9 cellular contexts compared by ENCODE assay signal in genomic region chr11:33699515-33700424, GRCh38. TPM values are rescaled to one million over a fixed set of nuclear protein-coding genes. Genes with fewer than 3 reads are reported as not detected.
DNase-seq lines count a peak whose midpoint lies in the region; ATAC-seq and TF ChIP-seq lines count a peak whose summit lies in the region.
"Had no signal": no experiment of that assay in that cellular context is flagged by ENCODE, and none has a peak within 500 bp of the region (broad histone marks: within the 10 kb centered on the region; RNA-seq: fewer than 3 reads in every experiment).

No MANE protein-coding gene starts in this region.

- H3K36me3 ChIP-seq in H7 (replicated peaks; ENCODE audit: control insufficient read depth, insufficient read depth, low read length): no peaks in the 10 kb centered on the region
- no peaks in the 10 kb centered on the region for H3K36me3 ChIP-seq in WERI-Rb-1
- H3K36me3 ChIP-seq in heart left ventricle: peaks cover 0 to 3% (median 0%) of the 10 kb centered on the region in 9 donors
- no peaks in the 10 kb centered on the region for H3K36me3 ChIP-seq in sigmoid colon

- no peak for TF ChIP-seq EP300 in sigmoid colon (IDR thresholded peaks at IDR 0.05)

- H3K27me3 ChIP-seq in H7 (ENCODE audit: control insufficient read depth, insufficient read depth, low read length) (peaks cover 6% of the 10 kb centered on the region; the same call in 1 of the 2 replicates), WERI-Rb-1 (ENCODE audit: insufficient read depth, low read depth, severe bottlenecking) (no peaks in the 10 kb centered on the region), heart left ventricle (no peaks in the 10 kb centered on the region), sigmoid colon (no peaks in the 10 kb centered on the region)

- H3K27ac ChIP-seq in WERI-Rb-1 (no peak overlapping the region), heart left ventricle (peak overlapping the region; percentile 61 to 91 (median 87)), sigmoid colon (peak overlapping the region; percentile 53 to 75 (median 74))

- DNase-seq in H7: no peak
- peak; percentile 27 for DNase-seq in WERI-Rb-1
- DNase-seq in heart left ventricle: peak; percentile 41 to 83 (median 67)
- DNase-seq in sigmoid colon: no peak
- no peak for DNase-seq in DMS114 treated with DMSO at 0.1 percent for 48 hours (lab: John Stamatoyannopoulos, UW; ENCODE audit: unreplicated experiment)
- DNase-seq in activated CD4-positive, alpha-beta T cell treated with anti-CD3 and anti-CD28 coated beads for 1 hour: no peak
- no peak for DNase-seq in NCI-H128 (lab: John Stamatoyannopoulos, UW; ENCODE audit: unreplicated experiment)

- intact Hi-C loops in heart left ventricle (cut with DNase I): loop anchor here in 7 of 10 donors (1.0 to 10.0 kb wide), 6 partner anchors 8 to 445 kb away; partner anchors contain the start of genes CD59 (in 5 of the 7) and HIPK3 (in 1 of the 7)
- intact Hi-C loops in sigmoid colon (cut with DNase I): loop anchor here (5.0 kb wide), 1 partner anchor 38 kb away; the partner anchor contains the start of gene CD59

- 42 to 64% (median 57%) methylated on average over 22 to 31 of the region's 31 CpGs for WGBS in heart left ventricle, 4 donors
- 44 to 53% methylated on average over 31 of the region's 31 CpGs for WGBS in sigmoid colon, 2 donors

- no peak for TF ChIP-seq CTCF in WERI-Rb-1 (IDR thresholded peaks at IDR 0.05; ENCODE audit: low read depth, low read length)
- no peak for TF ChIP-seq CTCF in heart left ventricle (IDR thresholded peaks at IDR 0.05)
- TF ChIP-seq CTCF in sigmoid colon (IDR thresholded peaks at IDR 0.05): no peak

- H3K9me3 ChIP-seq in WERI-Rb-1 (ENCODE audit: severe bottlenecking) (no peaks in the 10 kb centered on the region), heart left ventricle (no peaks in the 10 kb centered on the region), sigmoid colon (no peaks in the 10 kb centered on the region)

- H3K4me3 ChIP-seq in H7 (ENCODE audit: insufficient read depth, low read depth, low read length) (peak overlapping the region; percentile 78), WERI-Rb-1 (ENCODE audit: low read depth, low read length) (peak overlapping the region; percentile 69), heart left ventricle (peak overlapping the region; percentile 36 to 66 (median 53)), sigmoid colon (peak overlapping the region; percentile 47 to 64 (median 60))

- ATAC-seq in heart left ventricle: peak in 2 of 4 donors; percentile 0
- ATAC-seq in GM19452 (IDR thresholded peaks at IDR 0.05; ENCODE audit: unreplicated experiment): no peak

- H3K4me1 ChIP-seq in heart left ventricle (peaks cover 11 to 84% (median 54%) of the 10 kb centered on the region in 12 donors), sigmoid colon (peaks cover 0 to 23% (median 17%) of the 10 kb centered on the region in 4 donors)

- no peak for TF ChIP-seq POLR2A in heart left ventricle (IDR thresholded peaks at IDR 0.05)
- TF ChIP-seq POLR2A in sigmoid colon (IDR thresholded peaks at IDR 0.05): no peak

RNA-seq across cellular contexts. Expression of gene C11orf91, which starts 0.9 kb away (rescaled TPM):
- not detected in 2 replicates for total RNA-seq in H7 (2014; rRNA removed; shearing (Covaris generic))
- total RNA-seq in heart left ventricle (under 1 TPM in 4 of 9 donors, not detected in 5; 0.56 to 1.00 (median 0.70) TPM), sigmoid colon (not detected)
- polyA plus RNA-seq in heart left ventricle (not detected), sigmoid colon (not detected)
- total RNA-seq: dermis microvascular lymphatic vessel endothelial cell had no signal

RNA-seq across cellular contexts. Expression of gene CD59, which starts 36.5 kb away (rescaled TPM):
- 15.2 and 16.7 TPM in 2 replicates for total RNA-seq in H7 (2014; rRNA removed; shearing (Covaris generic))
- total RNA-seq in heart left ventricle (1,000 to 10,000 TPM in 3 of 9 donors, 100 to 1,000 TPM in 6; 588 to 1,434 (median 930) TPM), sigmoid colon (100 to 1,000 TPM; 160 to 206 (median 183) TPM)
- polyA plus RNA-seq in heart left ventricle (1,000 to 10,000 TPM in 1 of 2 donors, 100 to 1,000 TPM in 1; 133 to 1,175 TPM), sigmoid colon (100 to 1,000 TPM in 1 of 3 donors, 10 to 100 TPM in 2; 54.1 to 210 (median 80.7) TPM)

Comparison
In these comparisons a context has a peak if more than half of its experiments do, and no peak if none do; other contexts are left out.
1. DNase-seq: peak in WERI-Rb-1 (single experiment) and heart left ventricle (5 of 5); none in H7 (single experiment), sigmoid colon (single experiment), DMS114 treated with DMSO at 0.1 percent for 48 hours (single experiment), activated CD4-positive, alpha-beta T cell treated with anti-CD3 and anti-CD28 coated beads for 1 hour (single experiment) and NCI-H128 (single experiment).
2. Peak in every context shown above with its lines, with median percentiles within 50 percentile points of each other: H3K4me3 ChIP-seq.